Comparison of ENCODE assay signal across 1 cellular context in the genomic region with DNA sequence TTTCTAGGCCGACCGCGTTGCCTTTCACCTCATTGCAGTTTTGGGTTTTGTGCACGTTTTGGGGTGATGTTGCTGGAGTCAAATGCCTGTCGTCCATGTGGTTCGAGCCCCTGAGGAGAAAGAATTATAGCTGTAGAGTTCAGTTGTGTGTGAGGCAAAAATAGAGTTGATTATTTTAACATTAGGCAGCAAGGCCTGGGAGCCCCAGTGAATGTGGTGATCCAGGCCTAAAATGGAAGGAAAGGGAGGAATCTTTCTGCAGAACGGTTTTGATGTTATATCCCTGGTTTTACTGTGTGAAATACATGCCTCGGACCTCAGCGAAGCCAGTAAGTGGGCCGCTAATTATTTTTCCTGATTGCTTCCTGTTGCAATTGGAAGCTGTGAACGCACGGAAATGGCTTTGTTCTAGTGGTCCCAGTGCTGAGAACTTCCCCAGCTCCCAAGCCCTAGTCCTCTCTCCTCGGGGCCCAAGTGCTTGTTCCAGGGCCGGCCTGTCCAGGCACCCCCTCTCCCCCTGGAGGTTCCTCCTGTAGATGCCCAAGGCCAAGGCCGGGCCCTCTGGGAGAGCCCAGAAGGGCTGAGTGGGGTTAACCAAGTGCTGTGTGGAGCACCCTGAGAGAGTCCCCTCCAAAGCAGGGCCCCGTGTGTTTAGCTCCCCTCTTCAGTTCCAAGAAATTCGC.
A peak's percentile ranks its signal among the peaks of the same experiment; 100 is the strongest.
TF ChIP-seq lines count a peak whose summit lies in the region.

No MANE protein-coding gene starts in this region.

TF ChIP-seq in K562, 482 proteins besides CTCF, POLR2A, EP300 and RAD21 (continued from another document and continues in another):
- TF ChIP-seq, protein P1, sequence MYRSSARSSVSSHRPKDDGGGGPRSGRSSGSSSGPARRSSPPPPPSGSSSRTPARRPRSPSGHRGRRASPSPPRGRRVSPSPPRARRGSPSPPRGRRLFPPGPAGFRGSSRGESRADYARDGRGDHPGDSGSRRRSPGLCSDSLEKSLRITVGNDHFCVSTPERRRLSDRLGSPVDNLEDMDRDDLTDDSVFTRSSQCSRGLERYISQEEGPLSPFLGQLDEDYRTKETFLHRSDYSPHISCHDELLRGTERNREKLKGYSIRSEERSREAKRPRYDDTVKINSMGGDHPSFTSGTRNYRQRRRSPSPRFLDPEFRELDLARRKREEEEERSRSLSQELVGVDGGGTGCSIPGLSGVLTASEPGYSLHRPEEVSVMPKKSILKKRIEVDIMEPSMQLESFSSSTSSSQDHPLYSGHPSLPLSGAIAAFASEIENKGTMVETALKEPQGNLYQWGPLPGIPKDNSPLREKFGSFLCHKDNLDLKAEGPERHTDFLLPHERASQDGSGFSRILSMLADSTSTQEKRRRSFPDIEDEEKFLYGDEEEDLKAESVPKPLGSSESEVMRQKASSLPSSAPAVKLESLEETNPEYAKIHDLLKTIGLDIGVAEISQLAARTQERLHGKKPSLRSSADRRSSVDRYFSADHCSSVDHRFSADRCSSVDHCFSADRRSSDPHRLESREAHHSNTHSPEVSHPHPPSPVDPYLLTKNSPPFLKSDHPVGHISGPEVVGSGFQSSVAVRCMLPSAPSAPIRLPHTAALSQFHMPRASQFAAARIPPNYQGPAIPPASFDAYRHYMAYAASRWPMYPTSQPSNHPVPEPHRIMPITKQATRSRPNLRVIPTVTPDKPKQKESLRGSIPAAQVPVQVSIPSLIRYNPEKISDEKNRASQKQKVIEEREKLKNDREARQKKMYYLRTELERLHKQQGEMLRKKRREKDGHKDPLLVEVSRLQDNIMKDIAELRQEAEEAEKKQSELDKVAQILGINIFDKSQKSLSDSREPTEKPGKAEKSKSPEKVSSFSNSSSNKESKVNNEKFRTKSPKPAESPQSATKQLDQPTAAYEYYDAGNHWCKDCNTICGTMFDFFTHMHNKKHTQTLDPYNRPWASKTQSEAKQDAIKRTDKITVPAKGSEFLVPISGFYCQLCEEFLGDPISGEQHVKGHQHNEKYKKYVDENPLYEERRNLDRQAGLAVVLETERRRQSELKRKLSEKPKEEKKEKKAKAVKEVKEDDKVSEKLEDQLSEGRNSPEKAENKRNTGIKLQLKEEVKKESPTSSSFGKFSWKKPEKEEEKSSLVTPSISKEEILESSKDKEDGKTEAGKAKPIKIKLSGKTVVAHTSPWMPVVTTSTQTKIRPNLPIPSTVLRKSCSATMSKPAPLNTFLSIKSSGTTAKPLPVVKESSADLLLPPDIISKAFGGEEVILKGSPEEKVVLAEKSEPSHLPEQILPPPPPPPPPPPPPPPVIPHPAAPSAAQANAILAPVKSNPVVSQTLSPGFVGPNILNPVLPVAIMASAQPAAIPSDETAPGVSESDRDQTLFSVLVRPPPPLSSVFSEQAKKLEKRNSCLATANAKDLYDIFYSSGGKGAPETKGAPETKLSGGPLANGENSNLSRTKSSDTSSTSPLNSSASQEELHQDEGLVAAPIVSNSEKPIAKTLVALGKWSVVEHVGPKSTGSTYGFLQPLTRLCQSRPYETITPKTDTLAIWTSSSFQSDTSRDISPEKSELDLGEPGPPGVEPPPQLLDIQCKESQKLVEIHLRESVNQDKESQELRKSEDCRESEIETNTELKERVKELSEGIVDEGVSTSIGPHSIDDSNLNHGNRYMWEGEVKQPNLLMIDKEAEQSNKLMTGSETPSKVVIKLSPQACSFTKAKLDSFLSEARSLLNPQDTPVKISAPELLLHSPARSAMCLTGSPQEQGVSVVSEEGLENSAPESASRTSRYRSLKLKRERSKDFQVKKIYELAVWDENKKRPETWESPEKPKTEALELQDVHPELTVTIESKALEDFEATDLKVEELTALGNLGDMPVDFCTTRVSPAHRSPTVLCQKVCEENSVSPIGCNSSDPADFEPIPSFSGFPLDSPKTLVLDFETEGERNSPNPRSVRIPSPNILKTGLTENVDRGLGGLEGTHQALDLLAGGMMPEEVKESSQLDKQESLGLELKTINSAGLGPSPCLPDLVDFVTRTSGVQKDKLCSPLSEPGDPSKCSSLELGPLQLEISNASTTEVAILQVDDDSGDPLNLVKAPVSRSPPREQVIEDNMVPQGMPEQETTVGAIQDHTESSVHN (IDR thresholded peaks at IDR 0.05; ENCODE audit: borderline replicate concordance in 1 of 2, low read depth in 1 of 2) = no peak
- TF ChIP-seq KHSRP (IDR thresholded peaks at IDR 0.05) = no peak
- no peak for TF ChIP-seq MCM5 (IDR thresholded peaks at IDR 0.05; ENCODE audit: low read depth)
- no peak for TF ChIP-seq ZNF589 (CRISPR knock-in tag; IDR thresholded peaks at IDR 0.05; ENCODE audit: low read depth)
- TF ChIP-seq ZNF586 (CRISPR knock-in tag; conservative IDR thresholded peaks at IDR 0.05) = no peak
- TF ChIP-seq MTA3 (IDR thresholded peaks at IDR 0.05; ENCODE audit: borderline replicate concordance) = 0 out of 2 replicates have a peak, but pooled peaks have one; percentile 41
- TF ChIP-seq, protein P2, sequence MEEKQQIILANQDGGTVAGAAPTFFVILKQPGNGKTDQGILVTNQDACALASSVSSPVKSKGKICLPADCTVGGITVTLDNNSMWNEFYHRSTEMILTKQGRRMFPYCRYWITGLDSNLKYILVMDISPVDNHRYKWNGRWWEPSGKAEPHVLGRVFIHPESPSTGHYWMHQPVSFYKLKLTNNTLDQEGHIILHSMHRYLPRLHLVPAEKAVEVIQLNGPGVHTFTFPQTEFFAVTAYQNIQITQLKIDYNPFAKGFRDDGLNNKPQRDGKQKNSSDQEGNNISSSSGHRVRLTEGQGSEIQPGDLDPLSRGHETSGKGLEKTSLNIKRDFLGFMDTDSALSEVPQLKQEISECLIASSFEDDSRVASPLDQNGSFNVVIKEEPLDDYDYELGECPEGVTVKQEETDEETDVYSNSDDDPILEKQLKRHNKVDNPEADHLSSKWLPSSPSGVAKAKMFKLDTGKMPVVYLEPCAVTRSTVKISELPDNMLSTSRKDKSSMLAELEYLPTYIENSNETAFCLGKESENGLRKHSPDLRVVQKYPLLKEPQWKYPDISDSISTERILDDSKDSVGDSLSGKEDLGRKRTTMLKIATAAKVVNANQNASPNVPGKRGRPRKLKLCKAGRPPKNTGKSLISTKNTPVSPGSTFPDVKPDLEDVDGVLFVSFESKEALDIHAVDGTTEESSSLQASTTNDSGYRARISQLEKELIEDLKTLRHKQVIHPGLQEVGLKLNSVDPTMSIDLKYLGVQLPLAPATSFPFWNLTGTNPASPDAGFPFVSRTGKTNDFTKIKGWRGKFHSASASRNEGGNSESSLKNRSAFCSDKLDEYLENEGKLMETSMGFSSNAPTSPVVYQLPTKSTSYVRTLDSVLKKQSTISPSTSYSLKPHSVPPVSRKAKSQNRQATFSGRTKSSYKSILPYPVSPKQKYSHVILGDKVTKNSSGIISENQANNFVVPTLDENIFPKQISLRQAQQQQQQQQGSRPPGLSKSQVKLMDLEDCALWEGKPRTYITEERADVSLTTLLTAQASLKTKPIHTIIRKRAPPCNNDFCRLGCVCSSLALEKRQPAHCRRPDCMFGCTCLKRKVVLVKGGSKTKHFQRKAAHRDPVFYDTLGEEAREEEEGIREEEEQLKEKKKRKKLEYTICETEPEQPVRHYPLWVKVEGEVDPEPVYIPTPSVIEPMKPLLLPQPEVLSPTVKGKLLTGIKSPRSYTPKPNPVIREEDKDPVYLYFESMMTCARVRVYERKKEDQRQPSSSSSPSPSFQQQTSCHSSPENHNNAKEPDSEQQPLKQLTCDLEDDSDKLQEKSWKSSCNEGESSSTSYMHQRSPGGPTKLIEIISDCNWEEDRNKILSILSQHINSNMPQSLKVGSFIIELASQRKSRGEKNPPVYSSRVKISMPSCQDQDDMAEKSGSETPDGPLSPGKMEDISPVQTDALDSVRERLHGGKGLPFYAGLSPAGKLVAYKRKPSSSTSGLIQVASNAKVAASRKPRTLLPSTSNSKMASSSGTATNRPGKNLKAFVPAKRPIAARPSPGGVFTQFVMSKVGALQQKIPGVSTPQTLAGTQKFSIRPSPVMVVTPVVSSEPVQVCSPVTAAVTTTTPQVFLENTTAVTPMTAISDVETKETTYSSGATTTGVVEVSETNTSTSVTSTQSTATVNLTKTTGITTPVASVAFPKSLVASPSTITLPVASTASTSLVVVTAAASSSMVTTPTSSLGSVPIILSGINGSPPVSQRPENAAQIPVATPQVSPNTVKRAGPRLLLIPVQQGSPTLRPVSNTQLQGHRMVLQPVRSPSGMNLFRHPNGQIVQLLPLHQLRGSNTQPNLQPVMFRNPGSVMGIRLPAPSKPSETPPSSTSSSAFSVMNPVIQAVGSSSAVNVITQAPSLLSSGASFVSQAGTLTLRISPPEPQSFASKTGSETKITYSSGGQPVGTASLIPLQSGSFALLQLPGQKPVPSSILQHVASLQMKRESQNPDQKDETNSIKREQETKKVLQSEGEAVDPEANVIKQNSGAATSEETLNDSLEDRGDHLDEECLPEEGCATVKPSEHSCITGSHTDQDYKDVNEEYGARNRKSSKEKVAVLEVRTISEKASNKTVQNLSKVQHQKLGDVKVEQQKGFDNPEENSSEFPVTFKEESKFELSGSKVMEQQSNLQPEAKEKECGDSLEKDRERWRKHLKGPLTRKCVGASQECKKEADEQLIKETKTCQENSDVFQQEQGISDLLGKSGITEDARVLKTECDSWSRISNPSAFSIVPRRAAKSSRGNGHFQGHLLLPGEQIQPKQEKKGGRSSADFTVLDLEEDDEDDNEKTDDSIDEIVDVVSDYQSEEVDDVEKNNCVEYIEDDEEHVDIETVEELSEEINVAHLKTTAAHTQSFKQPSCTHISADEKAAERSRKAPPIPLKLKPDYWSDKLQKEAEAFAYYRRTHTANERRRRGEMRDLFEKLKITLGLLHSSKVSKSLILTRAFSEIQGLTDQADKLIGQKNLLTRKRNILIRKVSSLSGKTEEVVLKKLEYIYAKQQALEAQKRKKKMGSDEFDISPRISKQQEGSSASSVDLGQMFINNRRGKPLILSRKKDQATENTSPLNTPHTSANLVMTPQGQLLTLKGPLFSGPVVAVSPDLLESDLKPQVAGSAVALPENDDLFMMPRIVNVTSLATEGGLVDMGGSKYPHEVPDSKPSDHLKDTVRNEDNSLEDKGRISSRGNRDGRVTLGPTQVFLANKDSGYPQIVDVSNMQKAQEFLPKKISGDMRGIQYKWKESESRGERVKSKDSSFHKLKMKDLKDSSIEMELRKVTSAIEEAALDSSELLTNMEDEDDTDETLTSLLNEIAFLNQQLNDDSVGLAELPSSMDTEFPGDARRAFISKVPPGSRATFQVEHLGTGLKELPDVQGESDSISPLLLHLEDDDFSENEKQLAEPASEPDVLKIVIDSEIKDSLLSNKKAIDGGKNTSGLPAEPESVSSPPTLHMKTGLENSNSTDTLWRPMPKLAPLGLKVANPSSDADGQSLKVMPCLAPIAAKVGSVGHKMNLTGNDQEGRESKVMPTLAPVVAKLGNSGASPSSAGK (IDR thresholded peaks at IDR 0.05) = no peak
- TF ChIP-seq NFYB (IDR thresholded peaks at IDR 0.05; ENCODE audit: extremely low read depth, insufficient read length) = no peak
- TF ChIP-seq KLF10 (CRISPR knock-in tag; IDR thresholded peaks at IDR 0.05) = no peak
- peak; percentile 63 for TF ChIP-seq RBFOX2 (IDR thresholded peaks at IDR 0.05; ENCODE audit: low read depth, low read length)
- TF ChIP-seq, protein P3, sequence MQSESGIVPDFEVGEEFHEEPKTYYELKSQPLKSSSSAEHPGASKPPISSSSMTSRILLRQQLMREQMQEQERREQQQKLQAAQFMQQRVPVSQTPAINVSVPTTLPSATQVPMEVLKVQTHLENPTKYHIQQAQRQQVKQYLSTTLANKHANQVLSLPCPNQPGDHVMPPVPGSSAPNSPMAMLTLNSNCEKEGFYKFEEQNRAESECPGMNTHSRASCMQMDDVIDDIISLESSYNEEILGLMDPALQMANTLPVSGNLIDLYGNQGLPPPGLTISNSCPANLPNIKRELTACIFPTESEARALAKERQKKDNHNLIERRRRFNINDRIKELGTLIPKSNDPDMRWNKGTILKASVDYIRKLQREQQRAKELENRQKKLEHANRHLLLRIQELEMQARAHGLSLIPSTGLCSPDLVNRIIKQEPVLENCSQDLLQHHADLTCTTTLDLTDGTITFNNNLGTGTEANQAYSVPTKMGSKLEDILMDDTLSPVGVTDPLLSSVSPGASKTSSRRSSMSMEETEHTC (IDR thresholded peaks at IDR 0.05) = no peak
- TF ChIP-seq, protein P4, sequence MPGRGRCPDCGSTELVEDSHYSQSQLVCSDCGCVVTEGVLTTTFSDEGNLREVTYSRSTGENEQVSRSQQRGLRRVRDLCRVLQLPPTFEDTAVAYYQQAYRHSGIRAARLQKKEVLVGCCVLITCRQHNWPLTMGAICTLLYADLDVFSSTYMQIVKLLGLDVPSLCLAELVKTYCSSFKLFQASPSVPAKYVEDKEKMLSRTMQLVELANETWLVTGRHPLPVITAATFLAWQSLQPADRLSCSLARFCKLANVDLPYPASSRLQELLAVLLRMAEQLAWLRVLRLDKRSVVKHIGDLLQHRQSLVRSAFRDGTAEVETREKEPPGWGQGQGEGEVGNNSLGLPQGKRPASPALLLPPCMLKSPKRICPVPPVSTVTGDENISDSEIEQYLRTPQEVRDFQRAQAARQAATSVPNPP (IDR thresholded peaks at IDR 0.05; ENCODE audit: borderline replicate concordance, insufficient read depth, insufficient read length) = no peak
- no peak for TF ChIP-seq MAFK (IDR thresholded peaks at IDR 0.05; ENCODE audit: low read length)
- TF ChIP-seq BDP1 (IDR thresholded peaks at IDR 0.05; ENCODE audit: insufficient read depth, insufficient read length) = no peak
- peak; percentile 41; the same call in 1 of the 2 replicates for TF ChIP-seq POLR2G (IDR thresholded peaks at IDR 0.05; ENCODE audit: low read depth, low read length)
- no peak for TF ChIP-seq PPARD (CRISPR knock-in tag; IDR thresholded peaks at IDR 0.05)
- no peak for TF ChIP-seq DMBX1 (CRISPR knock-in tag; IDR thresholded peaks at IDR 0.05; ENCODE audit: borderline replicate concordance)
- TF ChIP-seq, protein P5, sequence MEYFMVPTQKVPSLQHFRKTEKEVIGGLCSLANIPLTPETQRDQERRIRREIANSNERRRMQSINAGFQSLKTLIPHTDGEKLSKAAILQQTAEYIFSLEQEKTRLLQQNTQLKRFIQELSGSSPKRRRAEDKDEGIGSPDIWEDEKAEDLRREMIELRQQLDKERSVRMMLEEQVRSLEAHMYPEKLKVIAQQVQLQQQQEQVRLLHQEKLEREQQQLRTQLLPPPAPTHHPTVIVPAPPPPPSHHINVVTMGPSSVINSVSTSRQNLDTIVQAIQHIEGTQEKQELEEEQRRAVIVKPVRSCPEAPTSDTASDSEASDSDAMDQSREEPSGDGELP (CRISPR knock-in tag; IDR thresholded peaks at IDR 0.05; ENCODE audit: borderline replicate concordance) = no peak
- TF ChIP-seq, protein P6, sequence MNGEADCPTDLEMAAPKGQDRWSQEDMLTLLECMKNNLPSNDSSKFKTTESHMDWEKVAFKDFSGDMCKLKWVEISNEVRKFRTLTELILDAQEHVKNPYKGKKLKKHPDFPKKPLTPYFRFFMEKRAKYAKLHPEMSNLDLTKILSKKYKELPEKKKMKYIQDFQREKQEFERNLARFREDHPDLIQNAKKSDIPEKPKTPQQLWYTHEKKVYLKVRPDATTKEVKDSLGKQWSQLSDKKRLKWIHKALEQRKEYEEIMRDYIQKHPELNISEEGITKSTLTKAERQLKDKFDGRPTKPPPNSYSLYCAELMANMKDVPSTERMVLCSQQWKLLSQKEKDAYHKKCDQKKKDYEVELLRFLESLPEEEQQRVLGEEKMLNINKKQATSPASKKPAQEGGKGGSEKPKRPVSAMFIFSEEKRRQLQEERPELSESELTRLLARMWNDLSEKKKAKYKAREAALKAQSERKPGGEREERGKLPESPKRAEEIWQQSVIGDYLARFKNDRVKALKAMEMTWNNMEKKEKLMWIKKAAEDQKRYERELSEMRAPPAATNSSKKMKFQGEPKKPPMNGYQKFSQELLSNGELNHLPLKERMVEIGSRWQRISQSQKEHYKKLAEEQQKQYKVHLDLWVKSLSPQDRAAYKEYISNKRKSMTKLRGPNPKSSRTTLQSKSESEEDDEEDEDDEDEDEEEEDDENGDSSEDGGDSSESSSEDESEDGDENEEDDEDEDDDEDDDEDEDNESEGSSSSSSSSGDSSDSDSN (IDR thresholded peaks at IDR 0.05; ENCODE audit: borderline replicate concordance in 1 of 2, low read depth in 2 of 2, low read length in 2 of 2) = peak in 1 of 2 experiments; percentile 35; a peak in 1 of 4 replicates
- TF ChIP-seq PTBP1 (IDR thresholded peaks at IDR 0.05; ENCODE audit: low read depth, low read length) = no peak
- TF ChIP-seq FOXK1 (CRISPR knock-in tag; IDR thresholded peaks at IDR 0.05; ENCODE audit: borderline replicate concordance) = no peak
